Comparison of ENCODE assay signal across 22 cellular contexts in the genomic region with DNA sequence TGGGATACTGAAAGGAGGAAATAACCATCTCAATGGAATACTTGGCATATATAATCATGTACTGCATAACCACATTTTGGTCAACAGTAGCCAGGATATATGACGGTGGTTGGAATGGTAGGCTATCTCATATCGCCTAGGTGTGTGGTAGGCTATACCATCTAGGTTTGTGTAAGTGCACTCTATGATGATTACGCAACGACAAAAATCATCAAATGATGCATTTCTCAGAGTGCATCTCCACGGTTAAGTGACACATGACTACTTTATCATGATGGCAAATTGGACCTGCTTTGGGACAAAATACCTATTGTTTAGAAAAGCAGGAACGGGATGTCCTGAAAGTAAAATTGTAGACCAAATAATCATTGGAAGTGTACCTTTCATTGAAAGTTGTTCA. TPM values are rescaled to one million over a fixed set of nuclear protein-coding genes. Genes with fewer than 3 reads are reported as not detected.
DNase-seq lines count a peak whose midpoint lies in the region; ATAC-seq and TF ChIP-seq lines count a peak whose summit lies in the region.
"Had no signal": no experiment of that assay in that cellular context is flagged by ENCODE, and none has a peak within 500 bp of the region (broad histone marks: within the 10 kb centered on the region; RNA-seq: fewer than 3 reads in every experiment).

No MANE protein-coding gene starts in this region.

- H4K20me1 ChIP-seq in BLaER1 treated with 17β-estradiol and CSF1 and Interleukin-3, amounts not matched to agents 10 nM and 100 nM, result no peaks in the 10 kb centered on the region
- H4K20me1 ChIP-seq in PC-9 (ENCODE audit: insufficient read depth), result no peaks in the 10 kb centered on the region
- H4K20me1 ChIP-seq in hepatocyte (ENCODE audit: insufficient read depth, poor library complexity, severe bottlenecking), result no peaks in the 10 kb centered on the region
- no peaks in the 10 kb centered on the region for H4K20me1 ChIP-seq in OCI-LY7 (ENCODE audit: insufficient read depth, low read length)

- H3K79me2 ChIP-seq in PC-9 (ENCODE audit: low read depth) (peaks cover 61% of the 10 kb centered on the region), hepatocyte (peaks cover 44% of the 10 kb centered on the region), OCI-LY7 (ENCODE audit: insufficient read depth, low read depth, low read length) (no peaks in the 10 kb centered on the region)

- peaks cover 7% of the 10 kb centered on the region for H3F3A ChIP-seq in PC-9 (ENCODE audit: insufficient read depth, low read depth)

- H3K4me1 ChIP-seq in BLaER1 treated with 17β-estradiol and CSF1 and Interleukin-3, amounts not matched to agents 10 nM and 100 nM, result peaks cover 7 to 29% (median 18%) of the 10 kb centered on the region in 10 experiments; a peak in 19 of 20 replicates
- H3K4me1 ChIP-seq in PC-9 (replicated peaks; ENCODE audit: insufficient read depth), result peaks cover 71% of the 10 kb centered on the region
- H3K4me1 ChIP-seq in hepatocyte (ENCODE audit: insufficient read depth), result peaks cover 39% of the 10 kb centered on the region
- peaks cover 62% of the 10 kb centered on the region for H3K4me1 ChIP-seq in stomach smooth muscle (ENCODE audit: control insufficient read depth, insufficient read depth, low read length)
- no peaks in the 10 kb centered on the region for H3K4me1 ChIP-seq in OCI-LY7 (ENCODE audit: insufficient read depth, low read length, poor library complexity, severe bottlenecking)

- POLR2A ChIA-PET in PC-9 (lab: Charles Lee; ENCODE audit: unreplicated experiment), result no interaction called here
- POLR2A ChIA-PET in OCI-LY7 (lab: Charles Lee), result no interaction called here

- BruUV-seq in PC-9 (replicated peaks; lab: Mats Ljungman, UMichigan), result no TSS peak
- BruUV-seq in OCI-LY7 (replicated peaks; lab: Mats Ljungman, UMichigan), result no TSS peak

- no peaks in the 10 kb centered on the region for H3K36me3 ChIP-seq in BLaER1 treated with 17β-estradiol and CSF1 and Interleukin-3, amounts not matched to agents 10 nM and 100 nM
- no peaks in the 10 kb centered on the region; the same call in 1 of the 2 replicates for H3K36me3 ChIP-seq in PC-9 (ENCODE audit: low read depth)
- H3K36me3 ChIP-seq in hepatocyte (replicated peaks; ENCODE audit: insufficient read depth, low read depth), result no peaks in the 10 kb centered on the region
- H3K36me3 ChIP-seq in stomach smooth muscle (ENCODE audit: control insufficient read depth in 2 of 2, insufficient read depth in 2 of 2, low read length in 2 of 2), result no peaks in the 10 kb centered on the region
- H3K36me3 ChIP-seq in OCI-LY7 (ENCODE audit: insufficient read depth, low read length), result no peaks in the 10 kb centered on the region
- H3K36me3 ChIP-seq: tibial artery had no signal

- H3K4me2 ChIP-seq in BLaER1 treated with 17β-estradiol and CSF1 and Interleukin-3, amounts not matched to agents 10 nM and 100 nM, result peak overlapping the region in 10 of 11 experiments; percentile 36 to 72 (median 64); a peak in 15 of 22 replicates
- peak overlapping the region; percentile 44; the same call in 1 of the 2 replicates for H3K4me2 ChIP-seq in PC-9
- H3K4me2 ChIP-seq in hepatocyte, result no peak overlapping the region
- H3K4me2 ChIP-seq in OCI-LY7 (ENCODE audit: low read length), result no peak overlapping the region
- H3K4me2 ChIP-seq: KMS-11 had no signal

- no peak for ATAC-seq in HG03469 (IDR thresholded peaks at IDR 0.05; ENCODE audit: unreplicated experiment)
- ATAC-seq: natural killer cell; stimulated activated naive CD8-positive, alpha-beta T cell treated with anti-CD3 and anti-CD28 coated beads, Interleukin-15, amount 100 ng/mL, for 72 hours; T-helper 17 cell had no signal

- H3K4me3 ChIP-seq in BLaER1 treated with 17β-estradiol and CSF1 and Interleukin-3, amounts not matched to agents 10 nM and 100 nM, result no peak overlapping the region
- no peak overlapping the region for H3K4me3 ChIP-seq in PC-9
- H3K4me3 ChIP-seq in hepatocyte, result no peak overlapping the region
- H3K4me3 ChIP-seq in stomach smooth muscle (ENCODE audit: low read length in 2 of 2), result no peak overlapping the region
- no peak overlapping the region for H3K4me3 ChIP-seq in OCI-LY7 (ENCODE audit: low read depth, low read length, poor library complexity, severe bottlenecking)
- H3K4me3 ChIP-seq: lung, tibial artery had no signal

- TF ChIP-seq CTCF in PC-9 (conservative IDR thresholded peaks at IDR 0.05) (no peak), hepatocyte (IDR thresholded peaks at IDR 0.05; ENCODE audit: poor library complexity) (no peak), OCI-LY7 (conservative IDR thresholded peaks at IDR 0.05; ENCODE audit: low read length) (no peak)

- 97% methylated on average over 6 of the region's 6 CpGs for WGBS in hepatocyte (ENCODE audit: low lambda C conversion rate, missing lambda C conversion rate)

- intact Hi-C loops in PC-9 (cut with micrococcal nuclease; ENCODE audit: unreplicated experiment), result no loop called here
- intact Hi-C loops in OCI-LY7 (cut with micrococcal nuclease; ENCODE audit: unreplicated experiment), result no loop called here

- H2AFZ ChIP-seq in PC-9, result no peak overlapping the region
- H2AFZ ChIP-seq in hepatocyte, result no peak overlapping the region
- no peak overlapping the region for H2AFZ ChIP-seq in OCI-LY7 (ENCODE audit: low read length)

- no peak overlapping the region for H3K9ac ChIP-seq in BLaER1 treated with 17β-estradiol and CSF1 and Interleukin-3, amounts not matched to agents 10 nM and 100 nM
- H3K9ac ChIP-seq in stomach smooth muscle (ENCODE audit: low read length in 2 of 2), result no peak overlapping the region
- H3K9ac ChIP-seq: KMS-11 had no signal

- DNase-seq in PC-9 (no peak), hepatocyte (ENCODE audit: low spot score) (no peak), OCI-LY7 (ENCODE audit: low spot score) (no peak), OCI-M2 (lab: John Stamatoyannopoulos, UW; ENCODE audit: unreplicated experiment) (no peak), cortex of kidney (lab: John Stamatoyannopoulos, UW) (no peak)
- DNase-seq: activated CD4-positive, alpha-beta T cell treated with anti-CD3 and anti-CD28 coated beads, Interleukin-2, amount 50 U/mL, for 4 hours; activated CD4-positive, CD25-positive, alpha-beta regulatory T cell; activated CD8-positive, alpha-beta memory T cell treated with anti-CD3 and anti-CD28 coated beads, Interleukin-2, amount 50 U/mL, for 48 hours; activated naive CD4-positive, alpha-beta T cell treated with Interleukin-2 at 50 U/mL for 16 hours; kidney; MM.1S; natural killer cell; stimulated activated CD8-positive, alpha-beta memory T cell treated with anti-CD3 and anti-CD28 coated beads, Interleukin-4, amount 100 ng/mL, for 48 hours; stimulated activated naive CD8-positive, alpha-beta T cell treated with anti-CD3 and anti-CD28 coated beads, Interleukin-15, amount 100 ng/mL, for 72 hours; T-helper 17 cell; tibial artery had no signal

- H3K9me2 ChIP-seq in PC-9 (ENCODE audit: insufficient read depth) (no peaks in the 10 kb centered on the region), hepatocyte (replicated peaks; ENCODE audit: insufficient read depth) (no peaks in the 10 kb centered on the region), OCI-LY7 (ENCODE audit: insufficient read depth, low read length) (no peaks in the 10 kb centered on the region)

- CTCF ChIA-PET in PC-9 (lab: Charles Lee), result no interaction called here
- CTCF ChIA-PET in OCI-LY7 (lab: Charles Lee; ENCODE audit: unreplicated experiment), result no interaction called here

- H3K27me3 ChIP-seq in BLaER1 treated with 17β-estradiol and CSF1 and Interleukin-3, amounts not matched to agents 10 nM and 100 nM, result peaks cover 10 to 31% (median 24%) of the 10 kb centered on the region in 11 experiments
- H3K27me3 ChIP-seq in PC-9 (ENCODE audit: insufficient read depth, low read depth), result no peaks in the 10 kb centered on the region
- no peaks in the 10 kb centered on the region for H3K27me3 ChIP-seq in hepatocyte
- H3K27me3 ChIP-seq in stomach smooth muscle (ENCODE audit: control insufficient read depth in 1 of 2, insufficient read depth in 2 of 2, low read length in 2 of 2), result no peaks in the 10 kb centered on the region

- peak overlapping the region in 1 of 11 experiments; percentile 16; a peak in 1 of 22 replicates for H3K27ac ChIP-seq in BLaER1 treated with 17β-estradiol and CSF1 and Interleukin-3, amounts not matched to agents 10 nM and 100 nM
- peak overlapping the region; percentile 44; the same call in 1 of the 2 replicates for H3K27ac ChIP-seq in PC-9
- peak overlapping the region; percentile 75 for H3K27ac ChIP-seq in hepatocyte
- peak overlapping the region; percentile 84 for H3K27ac ChIP-seq in stomach smooth muscle (ENCODE audit: low read length)
- H3K27ac ChIP-seq in OCI-LY7 (ENCODE audit: low read depth, low read length, poor library complexity, severe bottlenecking), result no peak overlapping the region
- H3K27ac ChIP-seq: KMS-11, tibial artery had no signal

- H3K9me3 ChIP-seq in BLaER1 treated with 17β-estradiol and CSF1 and Interleukin-3, amounts not matched to agents 10 nM and 100 nM (replicated peaks in 1 of 11), result peaks cover 0 to 27% (median 15%) of the 10 kb centered on the region in 11 experiments; a peak in 18 of 22 replicates
- no peaks in the 10 kb centered on the region for H3K9me3 ChIP-seq in PC-9 (ENCODE audit: insufficient read depth, low read depth)
- no peaks in the 10 kb centered on the region for H3K9me3 ChIP-seq in hepatocyte (ENCODE audit: low read depth)
- no peaks in the 10 kb centered on the region for H3K9me3 ChIP-seq in stomach smooth muscle (ENCODE audit: control insufficient read depth in 2 of 2, low read length in 2 of 2)
- H3K9me3 ChIP-seq in OCI-LY7 (ENCODE audit: low read length), result no peaks in the 10 kb centered on the region
- H3K9me3 ChIP-seq: tibial artery had no signal

RNA-seq across cellular contexts. Expression of gene MYZAP, which starts 2.8 kb away (rescaled TPM):
- total RNA-seq in PC-9 (2021) (3.5 and 5.9 TPM in 2 replicates), hepatocyte (15.5 and 20.3 TPM in 2 replicates), OCI-LY7 (2022) (not detected in 2 replicates)
- polyA plus RNA-seq in hepatocyte, result 12.0 and 17.0 TPM in 2 replicates
- not detected in 2 replicates for total RNA-seq in OCI-LY7 (2014; rRNA removed; shearing (Covaris generic))
- total RNA-seq: activated T-helper 1 cell treated with anti-CD3 and anti-CD28 coated beads, Interleukin-12 subunit alpha, Interleukin-12 subunit beta, Interleukin-2, Interleukin-4 antibody, amounts not matched to agents 30 ng/mL and 10 ng/mL and 1 ng/mL, durations not matched to agents 14 hours and 24 hours and 36 hours; natural killer cell had no signal

Comparison
In these comparisons a context has a peak if more than half of its experiments do, and no peak if none do; other contexts are left out.
1. H3K4me2 ChIP-seq: peak in BLaER1 treated with 17β-estradiol and CSF1 and Interleukin-3, amounts not matched to agents 10 nM and 100 nM (10 of 11) and PC-9 (single experiment); none in hepatocyte (single experiment) and OCI-LY7 (single experiment).